18 cellular contexts compared by ENCODE assay signal in genomic region chr7:27920281-27920946, GRCh38.
DNase-seq lines count a peak whose midpoint lies in the region; ATAC-seq, FAIRE-seq and TF ChIP-seq lines count a peak whose summit lies in the region.
"Had no signal": no experiment of that assay in that cellular context is flagged by ENCODE, and none has a peak within 500 bp of the region (broad histone marks: within the 10 kb centered on the region; RNA-seq: fewer than 3 reads in every experiment).

No MANE protein-coding gene starts in this region.

- TF ChIP-seq RAD21 in A549 (conservative IDR thresholded peaks at IDR 0.05 in 1 of 2, IDR thresholded peaks at IDR 0.05 in 1 of 2), result no peak

- no peaks in the 10 kb centered on the region for H3K27me3 Mint-ChIP-seq in stimulated activated memory B cell treated with anti-CD40 and anti-IgM and Interleukin-4, amounts not matched to agents 10 μg/mL and 1 μg/mL and 100 μg/mL, for 72 hours
- H3K27me3 Mint-ChIP-seq: dendritic cell treated with granulocyte-macrophage colony-stimulating factor and Interleukin-4, amounts not matched to agents 40 ng/mL and 50 ng/mL, for 4 days had no signal

- no peak overlapping the region for H3K27ac Mint-ChIP-seq in stimulated activated memory B cell treated with anti-CD40 and anti-IgM and Interleukin-4, amounts not matched to agents 10 μg/mL and 1 μg/mL and 100 μg/mL, for 72 hours
- H3K27ac Mint-ChIP-seq: dendritic cell treated with granulocyte-macrophage colony-stimulating factor and Interleukin-4, amounts not matched to agents 40 ng/mL and 50 ng/mL, for 4 days; stimulated activated effector memory CD8-positive, alpha-beta T cell treated with anti-CD3 and anti-CD28 coated beads, Interleukin-12 subunit alpha, Interleukin-12 subunit beta, amount 100 ng/mL, for 72 hours had no signal

- no peak for TF ChIP-seq POLR2A in A549 (IDR thresholded peaks at IDR 0.05; ENCODE audit: low read length)

- peaks cover 38% of the 10 kb centered on the region for H3K4me1 ChIP-seq in A549
- H3K4me1 ChIP-seq in SJSA1 (replicated peaks), result peaks cover 40% of the 10 kb centered on the region

- DNase-seq in A549 (ENCODE audit: low read depth in 1 of 2, low spot score in 1 of 2) (no peak), HEK293T (ENCODE audit: extremely low spot score) (no peak), SJSA1 (ENCODE audit: low read depth in 1 of 2, low spot score in 2 of 2) (no peak), kidney tubule cell (ENCODE audit: low spot score) (peak; percentile 34), dorsolateral prefrontal cortex (no peak), H4 (ENCODE audit: low spot score) (no peak)
- DNase-seq: activated CD4-positive, alpha-beta T cell treated with anti-CD3 and anti-CD28 coated beads, Interleukin-2, amount 50 U/mL, for 48 hours; activated gamma-delta T cell; activated T-cell treated with anti-CD3 and anti-CD28 coated beads for 4 hours had no signal

- no peak for TF ChIP-seq EP300 in A549 (IDR thresholded peaks at IDR 0.05)

- ATAC-seq in A549 (no peak), HG03135 (IDR thresholded peaks at IDR 0.05; ENCODE audit: unreplicated experiment) (no peak)
- ATAC-seq in stimulated activated memory B cell treated with anti-CD40 and anti-IgM and Interleukin-4, amounts not matched to agents 10 μg/mL and 1 μg/mL and 100 μg/mL, for 72 hours, result no peak

- POLR2A ChIA-PET in A549 (lab: Yijun Ruan, JAX) (interaction anchor here (0.7 to 1.8 kb wide), 4 partner anchors 180 to 746 kb away, joined by 3 to 6 read pairs (median 5); partner anchors contain the start of genes HOXA13 and TAX1BP1), HEK293T (lab: Yijun Ruan, JAX) (interaction anchor here (1.0 to 1.2 kb wide), 2 partner anchors 10 to 723 kb away, joined by 3 read pairs; no protein-coding TSS in a partner anchor)

- H3K9me3 Mint-ChIP-seq in stimulated activated memory B cell treated with anti-CD40 and anti-IgM and Interleukin-4, amounts not matched to agents 10 μg/mL and 1 μg/mL and 100 μg/mL, for 72 hours, result no peaks in the 10 kb centered on the region
- H3K9me3 Mint-ChIP-seq: dendritic cell treated with granulocyte-macrophage colony-stimulating factor and Interleukin-4, amounts not matched to agents 40 ng/mL and 50 ng/mL, for 4 days; stimulated activated effector memory CD8-positive, alpha-beta T cell treated with anti-CD3 and anti-CD28 coated beads, Interleukin-12 subunit alpha, Interleukin-12 subunit beta, amount 100 ng/mL, for 72 hours had no signal

- CTCF ChIA-PET in A549 (lab: Yijun Ruan, JAX) (interaction anchor here (0.6 to 5.2 kb wide), 51 partner anchors 10 to 1057 kb away, joined by 3 to 34 read pairs (median 4); partner anchors contain the start of genes HIBADH and HOXA13), HEK293T (lab: Yijun Ruan, JAX) (interaction anchor here (0.6 to 1.8 kb wide), 4 partner anchors 14 to 724 kb away, joined by 4 to 10 read pairs (median 6); no protein-coding TSS in a partner anchor)

- peak overlapping the region; percentile 43 to 71; a peak in 4 of 6 replicates for H3K27ac ChIP-seq in A549
- peak overlapping the region; percentile 3; the same call in 1 of the 2 replicates for H3K27ac ChIP-seq in SJSA1
- H3K27ac ChIP-seq in dorsolateral prefrontal cortex, result no peak overlapping the region
- H3K27ac ChIP-seq: epithelial cell of prostate, ovary, thoracic aorta had no signal

- peaks cover 3% of the 10 kb centered on the region; the same call in 1 of the 2 replicates for H3K36me3 ChIP-seq in SJSA1
- H3K36me3 ChIP-seq: adrenal gland, ovary, thoracic aorta had no signal

- H3K9me3 ChIP-seq in A549, result no peaks in the 10 kb centered on the region
- H3K9me3 ChIP-seq in SJSA1 (replicated peaks), result peaks cover 3% of the 10 kb centered on the region
- H3K9me3 ChIP-seq: adrenal gland, ovary, thoracic aorta had no signal

- no peaks in the 10 kb centered on the region for H3K27me3 ChIP-seq in SJSA1 (replicated peaks)
- no peaks in the 10 kb centered on the region for H3K27me3 ChIP-seq in dorsolateral prefrontal cortex
- H3K27me3 ChIP-seq: adrenal gland, ovary had no signal

- WGBS in A549 (ENCODE audit: missing lambda C conversion rate), result 71% methylated on average over 8 of the region's 8 CpGs

- peaks cover 40% of the 10 kb centered on the region for H3K4me1 Mint-ChIP-seq in stimulated activated memory B cell treated with anti-CD40 and anti-IgM and Interleukin-4, amounts not matched to agents 10 μg/mL and 1 μg/mL and 100 μg/mL, for 72 hours

- no peak for FAIRE-seq in A549 (lab: Jason Lieb, UNC)
- FAIRE-seq: keratinocyte had no signal

- intact Hi-C loops in dorsolateral prefrontal cortex (cut with DNase I), result loop anchor here (5.0 to 10.0 kb wide), 3 partner anchors 136 to 723 kb away; no protein-coding TSS in a partner anchor

- H3K4me3 ChIP-seq in A549 (no peak overlapping the region), SJSA1 (no peak overlapping the region), dorsolateral prefrontal cortex (peak overlapping the region in 5 of 59 donors; percentile 12 to 47 (median 32))
- H3K4me3 ChIP-seq: adrenal gland, ovary, thoracic aorta had no signal

- TF ChIP-seq CTCF in A549 (IDR thresholded peaks at IDR 0.05) (no peak), dorsolateral prefrontal cortex (IDR thresholded peaks at IDR 0.05 in 54 of 56, conservative IDR thresholded peaks at IDR 0.05 in 2 of 56; ENCODE audit: low read depth in 1 of 56, partially characterized antibody in 56 of 56) (no peak)

- H3K36me3 Mint-ChIP-seq in stimulated activated memory B cell treated with anti-CD40 and anti-IgM and Interleukin-4, amounts not matched to agents 10 μg/mL and 1 μg/mL and 100 μg/mL, for 72 hours, result peaks cover 13% of the 10 kb centered on the region
- H3K36me3 Mint-ChIP-seq: stimulated activated effector memory CD8-positive, alpha-beta T cell treated with anti-CD3 and anti-CD28 coated beads, Interleukin-12 subunit alpha, Interleukin-12 subunit beta, amount 100 ng/mL, for 72 hours had no signal

- no peak overlapping the region for H3K4me3 Mint-ChIP-seq in stimulated activated memory B cell treated with anti-CD40 and anti-IgM and Interleukin-4, amounts not matched to agents 10 μg/mL and 1 μg/mL and 100 μg/mL, for 72 hours
- H3K4me3 Mint-ChIP-seq: dendritic cell treated with granulocyte-macrophage colony-stimulating factor and Interleukin-4, amounts not matched to agents 40 ng/mL and 50 ng/mL, for 4 days; stimulated activated effector memory CD8-positive, alpha-beta T cell treated with anti-CD3 and anti-CD28 coated beads, Interleukin-12 subunit alpha, Interleukin-12 subunit beta, amount 100 ng/mL, for 72 hours had no signal

- H3K4me2 ChIP-seq in A549, result peak overlapping the region; percentile 75

TF ChIP-seq in A549, 52 proteins besides CTCF, POLR2A, EP300 and RAD21:
- no peak for TF ChIP-seq KDM5A (IDR thresholded peaks at IDR 0.05)
- no peak for TF ChIP-seq HOXB13 (CRISPR knock-in tag; IDR thresholded peaks at IDR 0.05; ENCODE audit: low read depth)
- no peak for TF ChIP-seq JUN (IDR thresholded peaks at IDR 0.05)
- TF ChIP-seq PHF8 (IDR thresholded peaks at IDR 0.05; ENCODE audit: borderline replicate concordance, low read depth), result no peak
- no peak for TF ChIP-seq MAFK (IDR thresholded peaks at IDR 0.05; ENCODE audit: partially characterized antibody)

TF ChIP-seq in HEK293T, 16 proteins besides CTCF, POLR2A, EP300 and RAD21:
- TF ChIP-seq ZNF384 (IDR thresholded peaks at IDR 0.05), result no peak
- TF ChIP-seq PKNOX1 (IDR thresholded peaks at IDR 0.05), result peak; percentile 53; the same call in 1 of the 2 replicates
- no peak for TF ChIP-seq CTBP1 (IDR thresholded peaks at IDR 0.05; ENCODE audit: borderline replicate concordance)

Comparison
In these comparisons a context has a peak if more than half of its experiments do, and no peak if none do; other contexts are left out.
1. H3K27ac ChIP-seq: peak in A549 (2 of 2) and SJSA1 (single experiment); none in dorsolateral prefrontal cortex (0 of 59).